In the genomic region with DNA sequence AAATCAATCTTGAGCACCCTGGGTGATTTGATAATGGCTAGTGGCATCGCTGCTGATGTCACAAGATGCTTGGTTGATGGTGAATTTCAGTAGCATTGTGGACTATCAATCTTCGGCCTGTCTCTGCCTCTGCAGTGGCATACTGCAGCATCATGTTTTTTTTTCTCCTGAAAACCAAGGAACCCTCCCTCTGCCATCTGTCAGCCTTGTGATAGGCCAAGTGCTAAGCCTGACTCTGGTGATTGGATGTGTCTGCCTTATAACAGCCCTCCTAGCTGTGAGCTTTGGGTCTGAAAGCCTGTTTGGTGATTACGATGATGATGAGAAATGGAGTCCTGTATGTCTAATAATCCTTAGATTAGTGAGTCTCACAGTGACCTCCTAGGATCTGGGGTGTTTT, we compare ENCODE assay signal across 18 cellular contexts.
DNase-seq lines count a peak whose midpoint lies in the region; ATAC-seq lines count a peak whose summit lies in the region.
"Had no signal": no experiment of that assay in that cellular context is flagged by ENCODE, and none has a peak within 500 bp of the region (broad histone marks: within the 10 kb centered on the region; RNA-seq: fewer than 3 reads in every experiment).

No MANE protein-coding gene starts in this region.

- intact Hi-C loops in Right ventricle myocardium inferior (cut with DNase I) (no loop called here), cardiac septum (cut with DNase I) (no loop called here), left cardiac atrium (cut with DNase I) (no loop called here)

- DNase-seq in Right ventricle myocardium inferior (ENCODE audit: missing footprints) (no peak), cardiac septum (ENCODE audit: low spot score) (no peak), SHP77 (lab: John Stamatoyannopoulos, UW) (peak; percentile 53 to 67), left cardiac atrium (no peak), nucleus accumbens (lab: John Stamatoyannopoulos, UW) (no peak), iPS-NIHi11 (ENCODE audit: low spot score) (no peak), activated gamma-delta T cell treated with Interleukin-2 at 50 U/mL for 16 hours (no peak)
- DNase-seq: Caco-2; CD4-positive, alpha-beta T cell; GOT3; IMR-90; NCI-H1092; NCI-H2107; NCI-H526 treated with DMSO at 0.1 percent for 48 hours; RPMI8226 had no signal

- ATAC-seq in Right ventricle myocardium inferior (peak; percentile 42), left cardiac atrium (peak; percentile 55 to 64)
- ATAC-seq: A549, GM12878, HCT116 had no signal

Comparison
In these comparisons a context has a peak if more than half of its experiments do, and no peak if none do; other contexts are left out.
1. DNase-seq: peak in SHP77 (2 of 2); none in Right ventricle myocardium inferior (single experiment), cardiac septum (single experiment), left cardiac atrium (single experiment), nucleus accumbens (0 of 56), iPS-NIHi11 (single experiment) and activated gamma-delta T cell treated with Interleukin-2 at 50 U/mL for 16 hours (single experiment).